In genomic region chr15:66047321-66048024, GRCh38 we compare ENCODE assay signal across 1 cellular context.
TF ChIP-seq lines count a peak whose summit lies in the region.

No MANE protein-coding gene starts in this region.

TF ChIP-seq in HEK293, 187 proteins besides CTCF, POLR2A, EP300 and RAD21 (continued from another document):
- TF ChIP-seq PRDM10 (tag by site-specific recombination; IDR thresholded peaks at IDR 0.05), result 0 out of 2 replicates have a peak, but pooled peaks have one; percentile 12
